Comparison of ENCODE assay signal across 8 cellular contexts in genomic region chr6:33633084-33633461, GRCh38. TPM values are rescaled to one million over a fixed set of nuclear protein-coding genes. Genes with fewer than 3 reads are reported as not detected.
DNase-seq lines count a peak whose midpoint lies in the region; ATAC-seq and TF ChIP-seq lines count a peak whose summit lies in the region.

No MANE protein-coding gene starts in this region.

- H3K4me3 ChIP-seq in iPS-18a (ENCODE audit: low read length), result peak overlapping the region; percentile 57

- H3K27me3 Mint-ChIP-seq in activated CD4-positive, alpha-beta T cell treated with anti-CD3 and anti-CD28 coated beads for 36 hours, result no peaks in the 10 kb centered on the region
- H3K27me3 Mint-ChIP-seq in activated CD8-positive, alpha-beta T cell treated with anti-CD3 and anti-CD28 coated beads for 36 hours, result no peaks in the 10 kb centered on the region

- H3K9me3 ChIP-seq in iPS-18a (ENCODE audit: control insufficient read depth, low read depth, low read length), result no peaks in the 10 kb centered on the region

- no peak overlapping the region for H3K27ac Mint-ChIP-seq in activated CD4-positive, alpha-beta T cell treated with anti-CD3 and anti-CD28 coated beads for 36 hours
- H3K27ac Mint-ChIP-seq in activated CD8-positive, alpha-beta T cell treated with anti-CD3 and anti-CD28 coated beads for 36 hours, result no peak overlapping the region

- ATAC-seq in activated CD4-positive, alpha-beta T cell treated with anti-CD3 and anti-CD28 coated beads for 36 hours, result no peak
- ATAC-seq in activated CD8-positive, alpha-beta T cell treated with anti-CD3 and anti-CD28 coated beads for 36 hours, result peak; percentile 1
- ATAC-seq in HG03097 (IDR thresholded peaks at IDR 0.05; ENCODE audit: low FRiP score, unreplicated experiment), result no peak
- no peak for ATAC-seq in HG02973 (IDR thresholded peaks at IDR 0.05; ENCODE audit: unreplicated experiment)

- CTCF ChIA-PET in activated CD4-positive, alpha-beta T cell treated with anti-CD3 and anti-CD28 coated beads for 36 hours (lab: Charles Lee), result interaction anchor here (0.6 to 2.0 kb wide), 6 partner anchors 11 to 68 kb away, joined by 3 to 10 read pairs (median 4); partner anchors contain the start of gene ITPR3
- CTCF ChIA-PET in activated CD8-positive, alpha-beta T cell treated with anti-CD3 and anti-CD28 coated beads for 36 hours (lab: Charles Lee), result interaction anchor here (1.2 to 2.2 kb wide), 5 partner anchors 11 to 67 kb away, joined by 3 to 13 read pairs (median 8); partner anchors contain the start of gene ITPR3

- H3K4me3 Mint-ChIP-seq in activated CD4-positive, alpha-beta T cell treated with anti-CD3 and anti-CD28 coated beads for 36 hours, result peak overlapping the region; percentile 51
- H3K4me3 Mint-ChIP-seq in activated CD8-positive, alpha-beta T cell treated with anti-CD3 and anti-CD28 coated beads for 36 hours, result peak overlapping the region; percentile 34

- H3K27ac ChIP-seq in iPS-18a (ENCODE audit: low read length), result no peak overlapping the region
- peak overlapping the region; percentile 30 for H3K27ac ChIP-seq in substantia nigra (ENCODE audit: low read depth, low read length, poor library complexity, severe bottlenecking)

- POLR2A ChIA-PET in activated CD4-positive, alpha-beta T cell treated with anti-CD3 and anti-CD28 coated beads for 36 hours (lab: Charles Lee), result no interaction called here
- POLR2A ChIA-PET in activated CD8-positive, alpha-beta T cell treated with anti-CD3 and anti-CD28 coated beads for 36 hours (lab: Charles Lee), result interaction anchor here (1.2 to 3.7 kb wide), 2 partner anchors 11 to 100 kb away, joined by 3 to 25 read pairs; partner anchors contain the start of gene ITPR3

- H3K4me1 Mint-ChIP-seq in activated CD4-positive, alpha-beta T cell treated with anti-CD3 and anti-CD28 coated beads for 36 hours, result peaks cover 64% of the 10 kb centered on the region
- H3K4me1 Mint-ChIP-seq in activated CD8-positive, alpha-beta T cell treated with anti-CD3 and anti-CD28 coated beads for 36 hours (ENCODE audit: low read depth), result peaks cover 48% of the 10 kb centered on the region

- intact Hi-C loops in activated CD4-positive, alpha-beta T cell treated with anti-CD3 and anti-CD28 coated beads for 36 hours (cut with DNase I, micrococcal nuclease), result loop anchor here (1.0 to 2.0 kb wide), 3 partner anchors 48 to 78 kb away; partner anchors contain the start of gene UQCC2 (in 1 of the 2)
- intact Hi-C loops in activated CD8-positive, alpha-beta T cell treated with anti-CD3 and anti-CD28 coated beads for 36 hours (cut with micrococcal nuclease), result no loop called here

- H3K9ac ChIP-seq in iPS-18a (ENCODE audit: low read length), result no peak overlapping the region

- peaks cover 22% of the 10 kb centered on the region for H3K4me1 ChIP-seq in iPS-18a (ENCODE audit: control insufficient read depth, low read depth, low read length)

- no peak for DNase-seq in activated CD4-positive, alpha-beta T cell treated with anti-CD3 and anti-CD28 coated beads for 36 hours
- no peak for DNase-seq in activated CD4-positive, alpha-beta T cell treated with anti-CD3 and anti-CD28 coated beads, Interleukin-2, amount 50 U/mL, for 1 hour
- DNase-seq in activated CD8-positive, alpha-beta T cell treated with anti-CD3 and anti-CD28 coated beads for 36 hours, result peak; percentile 9
- DNase-seq in substantia nigra (lab: John Stamatoyannopoulos, UW) (no peak), NCI-H226 (no peak)

- peaks cover 22% of the 10 kb centered on the region for H3K27me3 ChIP-seq in iPS-18a (ENCODE audit: control insufficient read depth, insufficient read depth, low read length)

- H3K36me3 ChIP-seq in iPS-18a (ENCODE audit: control insufficient read depth, low read depth, low read length), result no peaks in the 10 kb centered on the region

- peaks cover 27% of the 10 kb centered on the region for H3K36me3 Mint-ChIP-seq in activated CD4-positive, alpha-beta T cell treated with anti-CD3 and anti-CD28 coated beads for 36 hours (ENCODE audit: low read depth)
- peaks cover 14% of the 10 kb centered on the region for H3K36me3 Mint-ChIP-seq in activated CD8-positive, alpha-beta T cell treated with anti-CD3 and anti-CD28 coated beads for 36 hours (ENCODE audit: low read depth)

- no peak for TF ChIP-seq CTCF in activated CD8-positive, alpha-beta T cell treated with anti-CD3 and anti-CD28 coated beads for 36 hours (IDR thresholded peaks at IDR 0.05)

- no peaks in the 10 kb centered on the region for H3K9me3 Mint-ChIP-seq in activated CD4-positive, alpha-beta T cell treated with anti-CD3 and anti-CD28 coated beads for 36 hours (ENCODE audit: low read depth)
- H3K9me3 Mint-ChIP-seq in activated CD8-positive, alpha-beta T cell treated with anti-CD3 and anti-CD28 coated beads for 36 hours, result no peaks in the 10 kb centered on the region

RNA-seq across cellular contexts. Expression of gene ITPR3, which starts 12.0 kb away (rescaled TPM):
- 10 to 100 TPM; 42.6 to 42.9 TPM for total RNA-seq in activated CD4-positive, alpha-beta T cell treated with anti-CD3 and anti-CD28 coated beads for 36 hours
- 10 to 100 TPM; 36.6 to 38.0 TPM for total RNA-seq in activated CD8-positive, alpha-beta T cell treated with anti-CD3 and anti-CD28 coated beads for 36 hours

RNA-seq across cellular contexts. Expression of gene BAK1, which starts 53.0 kb away (rescaled TPM):
- total RNA-seq in activated CD4-positive, alpha-beta T cell treated with anti-CD3 and anti-CD28 coated beads for 36 hours, result 10 to 100 TPM; 37.0 to 43.3 TPM
- total RNA-seq in activated CD8-positive, alpha-beta T cell treated with anti-CD3 and anti-CD28 coated beads for 36 hours, result 10 to 100 TPM; 33.8 to 34.3 TPM
